Comparison of ENCODE assay signal across 1 cellular context in genomic region chr7:139230774-139231512, GRCh38.
TF ChIP-seq lines count a peak whose summit lies in the region.

TSS of gene UBN2 (plus strand) at chr7:139231237. CDS start at chr7:139231485, 248 bp downstream.

TF ChIP-seq in HepG2, 621 proteins besides CTCF, POLR2A, EP300 and RAD21 (continued from another document):
- TF ChIP-seq DZIP1 (CRISPR knock-in tag; IDR thresholded peaks at IDR 0.05) = no peak
- TF ChIP-seq ZKSCAN5 (CRISPR knock-in tag; IDR thresholded peaks at IDR 0.05) = no peak
- peak; percentile 70 for TF ChIP-seq ZNF777 (CRISPR knock-in tag; IDR thresholded peaks at IDR 0.05)
- TF ChIP-seq HMGXB4 (CRISPR knock-in tag; IDR thresholded peaks at IDR 0.05; ENCODE audit: borderline replicate concordance in 1 of 2, low read depth in 1 of 2) = peak; percentile 83 to 84
- TF ChIP-seq NCOA1 (CRISPR knock-in tag; IDR thresholded peaks at IDR 0.05) = no peak
- peak; percentile 77 for TF ChIP-seq UBTF (CRISPR knock-in tag; IDR thresholded peaks at IDR 0.05)
- TF ChIP-seq GMEB2 (CRISPR knock-in tag; IDR thresholded peaks at IDR 0.05; ENCODE audit: low read depth) = peak; percentile 64; the same call in 1 of the 2 replicates
- no peak for TF ChIP-seq XRCC5 (optimal IDR thresholded peaks at IDR 0.05; ENCODE audit: low read length)
- no peak for TF ChIP-seq ZNF20 (CRISPR knock-in tag; IDR thresholded peaks at IDR 0.05)
- TF ChIP-seq CBX1 (IDR thresholded peaks at IDR 0.05; ENCODE audit: low read depth) = no peak
- TF ChIP-seq ZNF713 (CRISPR knock-in tag; IDR thresholded peaks at IDR 0.05) = 0 out of 2 replicates have a peak, but pooled peaks have one; percentile 31
- no peak for TF ChIP-seq SPEN (CRISPR knock-in tag; IDR thresholded peaks at IDR 0.05; ENCODE audit: low read depth)
- 0 out of 2 replicates have a peak, but pooled peaks have one; percentile 39 for TF ChIP-seq SP4 (CRISPR knock-in tag; IDR thresholded peaks at IDR 0.05)
- TF ChIP-seq TAF1 (CRISPR knock-in tag; IDR thresholded peaks at IDR 0.05) = peak; percentile 99
- no peak for TF ChIP-seq SYNCRIP (IDR thresholded peaks at IDR 0.05; ENCODE audit: insufficient read depth, low read depth, low read length)
- no peak for TF ChIP-seq NR2F2 (IDR thresholded peaks at IDR 0.05; ENCODE audit: borderline replicate concordance, low read depth)
- peak; percentile 72 for TF ChIP-seq AGO1 (IDR thresholded peaks at IDR 0.05; ENCODE audit: low read depth, low read length, poor library complexity, severe bottlenecking)
- no peak for TF ChIP-seq ZNF33A (CRISPR knock-in tag; IDR thresholded peaks at IDR 0.05; ENCODE audit: borderline replicate concordance)
- TF ChIP-seq ZFP1 (CRISPR knock-in tag; IDR thresholded peaks at IDR 0.05) = peak; percentile 66
- TF ChIP-seq ZNF687 (CRISPR knock-in tag; IDR thresholded peaks at IDR 0.05) = peak; percentile 77
- TF ChIP-seq RFXANK (CRISPR knock-in tag; IDR thresholded peaks at IDR 0.05) = no peak
- no peak for TF ChIP-seq ZNF644 (CRISPR knock-in tag; IDR thresholded peaks at IDR 0.05; ENCODE audit: low read depth)
- 0 out of 2 replicates have a peak, but pooled peaks have one; percentile 38 for TF ChIP-seq ZNF296 (CRISPR knock-in tag; conservative IDR thresholded peaks at IDR 0.05)
- no peak for TF ChIP-seq TRIM24 (CRISPR knock-in tag; IDR thresholded peaks at IDR 0.05)
- no peak for TF ChIP-seq PRPF4 (IDR thresholded peaks at IDR 0.05; ENCODE audit: low read depth, low read length, poor library complexity, severe bottlenecking)
- TF ChIP-seq ZFP36L2 (CRISPR knock-in tag; IDR thresholded peaks at IDR 0.05) = no peak
- no peak for TF ChIP-seq PAX8 (CRISPR knock-in tag; IDR thresholded peaks at IDR 0.05; ENCODE audit: borderline replicate concordance)
